In genomic region chr9:74443036-74443750, GRCh38 we compare ENCODE assay signal across 21 cellular contexts. TPM values are rescaled to one million over a fixed set of nuclear protein-coding genes. Genes with fewer than 3 reads are reported as not detected.
DNase-seq lines count a peak whose midpoint lies in the region; ATAC-seq, FAIRE-seq and TF ChIP-seq lines count a peak whose summit lies in the region.
"Had no signal": no experiment of that assay in that cellular context is flagged by ENCODE, and none has a peak within 500 bp of the region (broad histone marks: within the 10 kb centered on the region; RNA-seq: fewer than 3 reads in every experiment).

No MANE protein-coding gene starts in this region.

- no peak for DNase-seq in A549 (ENCODE audit: low read depth in 1 of 2, low spot score in 1 of 2)
- DNase-seq in HS-5 (ENCODE audit: low read depth): peak; percentile 42
- DNase-seq in bronchial epithelial cell (ENCODE audit: low read depth): peak; percentile 96
- DNase-seq in keratinocyte (ENCODE audit: low read depth, low spot score): peak; percentile 25
- no peak for DNase-seq in dermis blood vessel endothelial cell
- DNase-seq in kidney: no peak
- DNase-seq in NCI-H526 (lab: John Stamatoyannopoulos, UW): no peak
- DNase-seq: GF-D8, GOT3, IMR-90, Karpas-422, MM.1S, NCI-H1092 treated with DMSO at 0.1 percent for 48 hours, NCI-H2081 treated with DMSO at 0.1 percent for 48 hours, NCI-H345, NCI-H526 treated with DMSO at 0.1 percent for 48 hours, RPMI8226, SJCRH30 had no signal

- FAIRE-seq in A549 (lab: Jason Lieb, UNC) (no peak), bronchial epithelial cell (lab: Jason Lieb, UNC) (no peak), keratinocyte (lab: Jason Lieb, UNC) (no peak), kidney (lab: Jason Lieb, UNC) (no peak)
- FAIRE-seq: GM12892 had no signal

- H3K4me3 ChIP-seq in A549 (no peak overlapping the region), bronchial epithelial cell (ENCODE audit: low read depth, low read length) (no peak overlapping the region), keratinocyte (ENCODE audit: control insufficient read depth in 2 of 3, extremely low read depth in 1 of 3, insufficient read depth in 2 of 3, low read depth in 1 of 3, low read length in 3 of 3) (no peak overlapping the region), kidney (ENCODE audit: low read length in 2 of 2) (no peak overlapping the region)
- H3K4me3 ChIP-seq: BLaER1 treated with 17β-estradiol and CSF1 and Interleukin-3, amounts not matched to agents 10 nM and 100 nM; SJCRH30 had no signal

- no peaks in the 10 kb centered on the region for H3K9me1 ChIP-seq in keratinocyte (ENCODE audit: control insufficient read depth, extremely low read depth, insufficient read depth, low read length)

- no peaks in the 10 kb centered on the region for H4K20me1 ChIP-seq in keratinocyte (ENCODE audit: control insufficient read depth, extremely low read depth, insufficient read depth, low read length)
- H4K20me1 ChIP-seq: BLaER1 treated with 17β-estradiol and CSF1 and Interleukin-3, amounts not matched to agents 10 nM and 100 nM had no signal

- no peaks in the 10 kb centered on the region for H3K79me2 ChIP-seq in keratinocyte (ENCODE audit: control insufficient read depth, insufficient read depth, low read length)

- H3K4me2 ChIP-seq in A549: no peak overlapping the region
- no peak overlapping the region for H3K4me2 ChIP-seq in keratinocyte (ENCODE audit: control insufficient read depth, extremely low read depth, insufficient read depth, low read depth, low read length)
- H3K4me2 ChIP-seq: BLaER1 treated with 17β-estradiol and CSF1 and Interleukin-3, amounts not matched to agents 10 nM and 100 nM had no signal

- no peak for TF ChIP-seq POLR2A in A549 (IDR thresholded peaks at IDR 0.05; ENCODE audit: low read length)

- no peak for TF ChIP-seq EP300 in A549 (IDR thresholded peaks at IDR 0.05)

- CTCF ChIA-PET in A549 (lab: Yijun Ruan, JAX): interaction anchor here (0.8 kb wide), 1 partner anchor 9 kb away, joined by 3 read pairs; no protein-coding TSS in a partner anchor

- ATAC-seq in A549: no peak

- H3K27me3 ChIP-seq in bronchial epithelial cell (ENCODE audit: control insufficient read depth, insufficient read depth, low read length) (no peaks in the 10 kb centered on the region), keratinocyte (ENCODE audit: control insufficient read depth, extremely low read depth, insufficient read depth, low read length) (no peaks in the 10 kb centered on the region)
- H3K27me3 ChIP-seq: BLaER1 treated with 17β-estradiol and CSF1 and Interleukin-3, amounts not matched to agents 10 nM and 100 nM had no signal

- POLR2A ChIA-PET in A549 (lab: Yijun Ruan, JAX): no interaction called here

- no peak overlapping the region for H3K9ac ChIP-seq in keratinocyte (ENCODE audit: control insufficient read depth, extremely low read depth, insufficient read depth, low read length)
- no peak overlapping the region for H3K9ac ChIP-seq in kidney (ENCODE audit: low read length in 2 of 2)
- H3K9ac ChIP-seq: BLaER1 treated with 17β-estradiol and CSF1 and Interleukin-3, amounts not matched to agents 10 nM and 100 nM had no signal

- no peak overlapping the region for H3K27ac ChIP-seq in A549
- no peak overlapping the region for H3K27ac ChIP-seq in keratinocyte (ENCODE audit: control insufficient read depth, insufficient read depth, low read length)
- H3K27ac ChIP-seq in kidney (ENCODE audit: low read depth in 2 of 2, low read length in 2 of 2): no peak overlapping the region
- H3K27ac ChIP-seq: BLaER1 treated with 17β-estradiol and CSF1 and Interleukin-3, amounts not matched to agents 10 nM and 100 nM; SJCRH30 had no signal

- H2AFZ ChIP-seq in keratinocyte (ENCODE audit: control insufficient read depth, low read length): no peak overlapping the region

- H3K4me1 ChIP-seq in A549: no peaks in the 10 kb centered on the region
- H3K4me1 ChIP-seq in keratinocyte (ENCODE audit: control insufficient read depth, extremely low read depth, insufficient read depth, low read length): no peaks in the 10 kb centered on the region
- no peaks in the 10 kb centered on the region for H3K4me1 ChIP-seq in kidney (ENCODE audit: control insufficient read depth in 1 of 2, insufficient read depth in 1 of 2, low read depth in 1 of 2, low read length in 2 of 2)
- H3K4me1 ChIP-seq: BLaER1 treated with 17β-estradiol and CSF1 and Interleukin-3, amounts not matched to agents 10 nM and 100 nM; SJCRH30 had no signal

- TF ChIP-seq RAD21 in A549 (conservative IDR thresholded peaks at IDR 0.05 in 1 of 2, IDR thresholded peaks at IDR 0.05 in 1 of 2): no peak

- WGBS in A549 (ENCODE audit: missing lambda C conversion rate): 0% methylated on average over 2 of the region's 2 CpGs

- dilution Hi-C loops in keratinocyte (cut with MboI; ENCODE audit: extremely low pct_ligation_motif_present, low sequenced_read_pairs): no loop called here

- H3K36me3 ChIP-seq in bronchial epithelial cell (ENCODE audit: control insufficient read depth, insufficient read depth, low read length): no peaks in the 10 kb centered on the region
- H3K36me3 ChIP-seq in keratinocyte (ENCODE audit: control insufficient read depth in 2 of 2, extremely low read depth in 1 of 2, insufficient read depth in 2 of 2, low read length in 2 of 2): no peaks in the 10 kb centered on the region
- H3K36me3 ChIP-seq in kidney (ENCODE audit: control insufficient read depth in 1 of 2, insufficient read depth in 2 of 2, low read length in 2 of 2): no peaks in the 10 kb centered on the region
- H3K36me3 ChIP-seq: BLaER1 treated with 17β-estradiol and CSF1 and Interleukin-3, amounts not matched to agents 10 nM and 100 nM; SJCRH30 had no signal

- no peak for TF ChIP-seq CTCF in A549 (IDR thresholded peaks at IDR 0.05)
- no peak for TF ChIP-seq CTCF in bronchial epithelial cell (IDR thresholded peaks at IDR 0.05; ENCODE audit: insufficient read depth, low read length, severe bottlenecking)
- no peak for TF ChIP-seq CTCF in keratinocyte (optimal IDR thresholded peaks at IDR 0.05 in 1 of 3, IDR thresholded peaks at IDR 0.05 in 1 of 3, conservative IDR thresholded peaks at IDR 0.05 in 1 of 3; ENCODE audit: extremely low read depth in 1 of 3, insufficient read depth in 2 of 3, low read length in 3 of 3)
- TF ChIP-seq CTCF in kidney (IDR thresholded peaks at IDR 0.05; ENCODE audit: borderline replicate concordance, extremely low read depth, insufficient read depth): no peak

- intact Hi-C loops in kidney (cut with DNase I): no loop called here

- H3K9me3 ChIP-seq in A549 (no peaks in the 10 kb centered on the region), keratinocyte (ENCODE audit: control insufficient read depth, low read depth, low read length) (no peaks in the 10 kb centered on the region), kidney (ENCODE audit: control insufficient read depth in 1 of 2, low read length in 2 of 2) (no peaks in the 10 kb centered on the region)
- H3K9me3 ChIP-seq: BLaER1 treated with 17β-estradiol and CSF1 and Interleukin-3, amounts not matched to agents 10 nM and 100 nM; SJCRH30 had no signal

TF ChIP-seq in A549, 52 proteins besides CTCF, POLR2A, EP300 and RAD21:
- TF ChIP-seq FOSL2 (IDR thresholded peaks at IDR 0.05): no peak
- TF ChIP-seq FOSL2 (CRISPR knock-in tag; IDR thresholded peaks at IDR 0.05): peak; percentile 29; the same call in 1 of the 2 replicates
- no peak for TF ChIP-seq ESRRA (IDR thresholded peaks at IDR 0.05; ENCODE audit: borderline replicate concordance, low read length)
- no peak for TF ChIP-seq HOXB13 (CRISPR knock-in tag; IDR thresholded peaks at IDR 0.05; ENCODE audit: low read depth)
- no peak for TF ChIP-seq USF2 (IDR thresholded peaks at IDR 0.05)

RNA-seq across cellular contexts. Expression of gene RORB, which starts 53.9 kb away (rescaled TPM):
- polyA plus RNA-seq in A549 (2011; rRNA removed) (not detected in 2 replicates), A549 (2017; fragmentation: RNase III; extraction: RNeasy Plus Mini Kit Qiagen cat#74134 plus additional on column Dnase treatment) (not detected in 3 replicates), keratinocyte (not detected in 3 replicates), kidney (ENCODE audit: insufficient read depth, low read depth, low replicate concordance) (0.11 TPM)
- polyA plus RNA-seq in A549 (2012; cell fraction: cytosol; rRNA removed): not detected in 2 replicates
- polyA plus RNA-seq in A549 (2012; cell fraction: nucleus; rRNA removed): not detected in 2 replicates
- not detected in 2 replicates for polyA minus RNA-seq in A549 (2011; rRNA and poly(A)+ RNA removed)
- total RNA-seq in bronchial epithelial cell (under 0.01 TPM in 1 of 2 replicates, not detected in the other), dermis blood vessel endothelial cell (under 0.01 and 0.09 TPM in 2 replicates), kidney (0.41 TPM)
- polyA plus RNA-seq in keratinocyte (2011; ENCODE audit: low read depth): not detected
- not detected in 2 replicates for polyA plus RNA-seq in keratinocyte (2011; cell fraction: cytosol; rRNA removed)
- polyA plus RNA-seq in keratinocyte (2011; cell fraction: nucleus; rRNA removed): not detected in 2 replicates
- not detected in 2 replicates for polyA plus RNA-seq in keratinocyte (2012; ENCODE audit: low replicate concordance)
- not detected in 3 replicates for polyA minus RNA-seq in keratinocyte
- polyA minus RNA-seq in keratinocyte (2011; cell fraction: cytosol; rRNA and poly(A)+ RNA removed): not detected
- not detected in 2 replicates for polyA minus RNA-seq in keratinocyte (2011; cell fraction: nucleus; rRNA and poly(A)+ RNA removed)
- total RNA-seq: HT-29, IMR-90, SJCRH30 had no signal
- polyA plus RNA-seq: IMR-90 had no signal

Comparison
In these comparisons a context has a peak if more than half of its experiments do, and no peak if none do; other contexts are left out.
1. DNase-seq: peak in HS-5 (single experiment), bronchial epithelial cell (single experiment) and keratinocyte (single experiment); none in A549 (0 of 2), dermis blood vessel endothelial cell (single experiment), kidney (single experiment) and NCI-H526 (0 of 2).